Comparison of ENCODE assay signal across 12 cellular contexts in the genomic region with DNA sequence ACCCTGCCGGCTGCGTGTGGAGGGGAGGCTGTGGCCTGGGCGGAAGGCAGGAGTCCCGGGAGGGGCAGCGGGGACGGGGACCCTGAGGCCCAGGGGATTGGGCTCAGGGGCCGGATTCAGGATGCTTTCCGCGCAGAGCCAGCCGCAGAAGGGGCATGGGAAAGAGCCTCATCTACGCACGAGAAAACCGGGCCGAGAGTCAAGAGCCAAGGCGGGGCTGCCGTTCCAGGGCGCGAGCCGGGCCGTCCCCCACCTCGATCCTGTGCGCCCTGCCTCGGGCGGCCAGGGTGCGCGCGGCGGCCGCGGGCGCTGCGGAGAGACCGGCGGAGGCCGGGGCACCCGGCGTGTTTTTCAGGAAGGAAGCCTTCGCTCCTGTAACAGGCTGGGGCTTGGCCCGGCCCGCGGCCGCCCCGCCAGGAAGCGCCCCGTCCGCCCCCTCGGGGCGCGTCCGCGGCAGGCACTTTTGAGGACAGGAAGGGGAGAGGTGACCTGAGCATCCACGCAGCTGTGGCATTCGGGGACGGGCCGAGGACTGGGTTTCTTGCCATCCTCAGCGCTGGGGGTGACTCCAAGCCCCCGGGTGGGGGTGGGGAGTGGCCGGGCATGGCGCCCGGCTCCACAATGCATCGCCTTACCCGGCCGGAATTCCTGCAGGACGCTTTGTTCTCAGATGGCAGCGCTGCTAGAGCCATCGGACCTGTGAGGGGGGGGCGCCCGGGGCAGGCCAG.
A peak's percentile ranks its signal among the peaks of the same experiment; 100 is the strongest.
DNase-seq lines count a peak whose midpoint lies in the region; ATAC-seq, FAIRE-seq and TF ChIP-seq lines count a peak whose summit lies in the region.
"Had no signal": no experiment of that assay in that cellular context is flagged by ENCODE, and none has a peak within 500 bp of the region (broad histone marks: within the 10 kb centered on the region; RNA-seq: fewer than 3 reads in every experiment).

No MANE protein-coding gene starts in this region.

- intact Hi-C loops in kidney (cut with DNase I) (no loop called here), gastrocnemius medialis (cut with DNase I; ENCODE audit: low total_unique reads) (no loop called here)

- no peak for DNase-seq in brain microvascular endothelial cell
- peak; percentile 87 for DNase-seq in kidney
- DNase-seq in gastrocnemius medialis = peak in 1 of 2 donors; percentile 22
- DNase-seq in HuH-7.5 (ENCODE audit: low spot score) = no peak
- no peak for DNase-seq in dedifferentiated amniotic fluid mesenchymal stem cell (ENCODE audit: extremely low spot score)
- no peak for DNase-seq in hypothalamus (lab: John Stamatoyannopoulos, UW)
- DNase-seq: activated CD4-positive, alpha-beta memory T cell treated with anti-CD3 and anti-CD28 coated beads for 36 hours; anterior cingulate cortex; DND-41; NCI-H446; stimulated activated CD4-positive, alpha-beta T cell treated with anti-CD3 and anti-CD28 coated beads, Interleukin-4, amount 100 ng/mL, for 4 hours had no signal

- H3K36me3 ChIP-seq in HUES64 (ENCODE audit: insufficient read depth, low read length) (no peaks in the 10 kb centered on the region), brain microvascular endothelial cell (replicated peaks) (no peaks in the 10 kb centered on the region), kidney (ENCODE audit: control insufficient read depth in 1 of 2, insufficient read depth in 2 of 2, low read length in 2 of 2) (no peaks in the 10 kb centered on the region), gastrocnemius medialis (no peaks in the 10 kb centered on the region)

- 18% methylated on average over 68 of the region's 68 CpGs for WGBS in HUES64

- H3K9me3 ChIP-seq in HUES64 (ENCODE audit: insufficient read depth, low read depth, low read length) = no peaks in the 10 kb centered on the region
- H3K9me3 ChIP-seq in kidney (ENCODE audit: control insufficient read depth in 1 of 2, low read length in 2 of 2) = no peaks in the 10 kb centered on the region
- H3K9me3 ChIP-seq in gastrocnemius medialis = no peaks in the 10 kb centered on the region

- H3K27me3 ChIP-seq in HUES64 (ENCODE audit: insufficient read depth, low read length) = peaks cover 30% of the 10 kb centered on the region
- H3K27me3 ChIP-seq in brain microvascular endothelial cell (replicated peaks) = peaks cover 17% of the 10 kb centered on the region
- H3K27me3 ChIP-seq in gastrocnemius medialis = peaks cover 20 to 38% (median 28%) of the 10 kb centered on the region in 3 donors

- H3K4me3 ChIP-seq in HUES64 (ENCODE audit: low read length) = peak overlapping the region; percentile 49
- H3K4me3 ChIP-seq in brain microvascular endothelial cell (ENCODE audit: low read depth, low read length) = peak overlapping the region; percentile 9
- H3K4me3 ChIP-seq in kidney (ENCODE audit: low read length in 2 of 2) = no peak overlapping the region
- H3K4me3 ChIP-seq in gastrocnemius medialis = no peak overlapping the region

- peak; percentile 53 to 59 for ATAC-seq in gastrocnemius medialis

- in situ Hi-C loops in brain microvascular endothelial cell (cut with HindIII; ENCODE audit: low pct_ligation_motif_present, low sequenced_read_pairs) (no loop called here), gastrocnemius medialis (cut with MboI; ENCODE audit: low sequenced_read_pairs in 4 of 4) (no loop called here)

- TF ChIP-seq CTCF in brain microvascular endothelial cell (IDR thresholded peaks at IDR 0.05; ENCODE audit: low read depth, low read length, missing control alignments) = no peak
- no peak for TF ChIP-seq CTCF in kidney (IDR thresholded peaks at IDR 0.05; ENCODE audit: borderline replicate concordance, extremely low read depth, insufficient read depth)
- TF ChIP-seq CTCF in gastrocnemius medialis (IDR thresholded peaks at IDR 0.05 in 4 of 5, conservative IDR thresholded peaks at IDR 0.05 in 1 of 5) = no peak

- no peak for FAIRE-seq in kidney (lab: Jason Lieb, UNC)

- H3K4me1 ChIP-seq in HUES64 (ENCODE audit: insufficient read depth, low read length) (peaks cover 10% of the 10 kb centered on the region; the same call in 1 of the 2 replicates), kidney (ENCODE audit: control insufficient read depth in 1 of 2, insufficient read depth in 1 of 2, low read depth in 1 of 2, low read length in 2 of 2) (no peaks in the 10 kb centered on the region), gastrocnemius medialis (no peaks in the 10 kb centered on the region)

- H3K27ac ChIP-seq in HUES64 (ENCODE audit: low read depth, low read length) = no peak overlapping the region
- no peak overlapping the region for H3K27ac ChIP-seq in brain microvascular endothelial cell
- peak overlapping the region in 1 of 2 donors; percentile 42 for H3K27ac ChIP-seq in kidney (ENCODE audit: low read depth in 2 of 2, low read length in 2 of 2)
- H3K27ac ChIP-seq in gastrocnemius medialis = peak overlapping the region; percentile 50 to 69 (median 66)

- H3K9ac ChIP-seq in HUES64 (ENCODE audit: low read depth, low read length) (peak overlapping the region; percentile 64), kidney (ENCODE audit: low read length in 2 of 2) (no peak overlapping the region)

- no peak for TF ChIP-seq POLR2A in gastrocnemius medialis (IDR thresholded peaks at IDR 0.05)

Comparison
In these comparisons a context has a peak if more than half of its experiments do, and no peak if none do; other contexts are left out.
1. H3K27ac ChIP-seq: peak in gastrocnemius medialis (4 of 4); none in HUES64 (single experiment) and brain microvascular endothelial cell (single experiment).
2. H3K4me3 ChIP-seq: peak in HUES64 (single experiment) and brain microvascular endothelial cell (single experiment); none in kidney (0 of 2) and gastrocnemius medialis (0 of 4).